In the genomic region with DNA sequence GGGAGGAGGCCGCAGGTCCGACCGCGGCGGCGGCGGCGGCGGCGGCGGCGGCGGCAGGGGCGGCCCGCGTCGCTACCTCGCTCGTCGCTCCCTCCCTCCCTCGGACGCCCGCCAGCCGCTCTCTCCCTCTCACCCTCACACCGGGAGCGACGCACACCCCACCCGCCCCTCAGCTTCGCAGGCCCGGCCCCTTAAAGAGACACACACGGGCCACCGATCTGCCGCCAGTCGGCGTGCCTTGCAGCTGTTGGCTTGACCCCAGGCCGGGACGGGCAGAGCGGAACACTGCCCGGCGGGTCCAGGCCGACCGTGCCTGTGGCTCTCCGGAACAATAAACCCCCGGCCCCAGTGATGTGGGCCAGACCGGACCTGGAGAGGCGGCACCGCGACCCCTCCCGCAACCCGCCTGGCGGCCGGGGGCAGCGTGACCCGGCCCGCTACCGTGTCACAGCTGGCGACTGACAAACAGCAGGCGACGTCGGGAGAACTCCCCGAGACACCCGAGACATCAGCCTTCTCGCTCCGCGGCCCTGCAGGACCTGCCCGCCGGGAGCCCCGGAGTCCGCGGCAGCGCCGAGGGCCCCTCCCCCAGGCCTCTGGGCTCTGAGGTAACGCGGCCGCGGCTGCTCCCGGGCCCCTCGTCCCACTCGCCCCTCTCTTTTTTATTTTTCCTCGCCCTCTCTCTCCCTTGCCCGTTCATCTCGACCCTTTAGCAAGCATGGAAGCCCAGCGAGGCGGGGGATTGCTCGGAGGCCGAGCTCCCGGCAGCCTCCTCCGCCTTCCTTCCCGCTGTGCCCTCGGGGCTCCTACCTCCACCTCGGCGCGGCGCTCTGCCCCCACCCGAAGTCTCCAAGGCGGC, we compare ENCODE assay signal across 8 cellular contexts. TPM values are rescaled to one million over a fixed set of nuclear protein-coding genes. Genes with fewer than 3 reads are reported as not detected.
DNase-seq lines count a peak whose midpoint lies in the region; ATAC-seq and TF ChIP-seq lines count a peak whose summit lies in the region.

A gene with protein sequence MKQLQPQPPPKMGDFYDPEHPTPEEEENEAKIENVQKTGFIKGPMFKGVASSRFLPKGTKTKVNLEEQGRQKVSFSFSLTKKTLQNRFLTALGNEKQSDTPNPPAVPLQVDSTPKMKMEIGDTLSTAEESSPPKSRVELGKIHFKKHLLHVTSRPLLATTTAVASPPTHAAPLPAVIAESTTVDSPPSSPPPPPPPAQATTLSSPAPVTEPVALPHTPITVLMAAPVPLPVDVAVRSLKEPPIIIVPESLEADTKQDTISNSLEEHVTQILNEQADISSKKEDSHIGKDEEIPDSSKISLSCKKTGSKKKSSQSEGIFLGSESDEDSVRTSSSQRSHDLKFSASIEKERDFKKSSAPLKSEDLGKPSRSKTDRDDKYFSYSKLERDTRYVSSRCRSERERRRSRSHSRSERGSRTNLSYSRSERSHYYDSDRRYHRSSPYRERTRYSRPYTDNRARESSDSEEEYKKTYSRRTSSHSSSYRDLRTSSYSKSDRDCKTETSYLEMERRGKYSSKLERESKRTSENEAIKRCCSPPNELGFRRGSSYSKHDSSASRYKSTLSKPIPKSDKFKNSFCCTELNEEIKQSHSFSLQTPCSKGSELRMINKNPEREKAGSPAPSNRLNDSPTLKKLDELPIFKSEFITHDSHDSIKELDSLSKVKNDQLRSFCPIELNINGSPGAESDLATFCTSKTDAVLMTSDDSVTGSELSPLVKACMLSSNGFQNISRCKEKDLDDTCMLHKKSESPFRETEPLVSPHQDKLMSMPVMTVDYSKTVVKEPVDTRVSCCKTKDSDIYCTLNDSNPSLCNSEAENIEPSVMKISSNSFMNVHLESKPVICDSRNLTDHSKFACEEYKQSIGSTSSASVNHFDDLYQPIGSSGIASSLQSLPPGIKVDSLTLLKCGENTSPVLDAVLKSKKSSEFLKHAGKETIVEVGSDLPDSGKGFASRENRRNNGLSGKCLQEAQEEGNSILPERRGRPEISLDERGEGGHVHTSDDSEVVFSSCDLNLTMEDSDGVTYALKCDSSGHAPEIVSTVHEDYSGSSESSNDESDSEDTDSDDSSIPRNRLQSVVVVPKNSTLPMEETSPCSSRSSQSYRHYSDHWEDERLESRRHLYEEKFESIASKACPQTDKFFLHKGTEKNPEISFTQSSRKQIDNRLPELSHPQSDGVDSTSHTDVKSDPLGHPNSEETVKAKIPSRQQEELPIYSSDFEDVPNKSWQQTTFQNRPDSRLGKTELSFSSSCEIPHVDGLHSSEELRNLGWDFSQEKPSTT (N-terminal part only) (minus strand): TSS at position 124 of the 859 bp plus-strand sequence. CDS start 189 bp downstream, outside the sequence.

- DNase-seq in DND-41 (peak; percentile 90), KBM-7 (peak; percentile 89), RPMI7951 (ENCODE audit: low read depth) (peak; percentile 94), fibroblast of gingiva (ENCODE audit: low read depth) (peak; percentile 95)
- peak; percentile 75 for DNase-seq in activated T-helper 1 cell treated with anti-CD3 and anti-CD28 coated beads, Interleukin-12 subunit alpha, Interleukin-12 subunit beta, Interleukin-2, Interleukin-4 antibody, amounts not matched to agents 30 ng/mL and 10 ng/mL and 1 ng/mL, durations not matched to agents 14 hours and 24 hours and 36 hours (ENCODE audit: low spot score)
- peak; percentile 67 to 86 (median 82) for DNase-seq in naive thymus-derived CD4-positive, alpha-beta T cell

- H3K4me2 ChIP-seq in DND-41 (ENCODE audit: insufficient read depth, low read length) = peak within 1 kb of the TSS; percentile 89

- H3K4me3 ChIP-seq in DND-41 (ENCODE audit: low read depth in 1 of 2, low read length in 2 of 2) = peak within 1 kb of the TSS; percentile 70 to 89
- H3K4me3 ChIP-seq in naive thymus-derived CD4-positive, alpha-beta T cell (ENCODE audit: low read length) = peak within 1 kb of the TSS; percentile 77

- peak within 1 kb of the TSS; percentile 92 for H3K27ac ChIP-seq in DND-41 (ENCODE audit: low read length)
- H3K27ac ChIP-seq in naive thymus-derived CD4-positive, alpha-beta T cell (ENCODE audit: low read depth, low read length) = peak within 1 kb of the TSS; percentile 96

- H3K79me2 ChIP-seq in DND-41 (ENCODE audit: insufficient read depth, low read length) = peaks cover 72% of the 10 kb centered on the region

- no peaks in the 10 kb centered on the region for H3K27me3 ChIP-seq in DND-41 (ENCODE audit: insufficient read depth, low read length, poor library complexity)
- no peaks in the 10 kb centered on the region for H3K27me3 ChIP-seq in naive thymus-derived CD4-positive, alpha-beta T cell (ENCODE audit: control insufficient read depth in 2 of 2, insufficient read depth in 2 of 2, low read length in 2 of 2)

- H3K27me3 Mint-ChIP-seq in activated T-helper 1 cell treated with anti-CD3 and anti-CD28 coated beads, Interleukin-12 subunit alpha, Interleukin-12 subunit beta, Interleukin-2, Interleukin-4 antibody, amounts not matched to agents 30 ng/mL and 10 ng/mL and 1 ng/mL, durations not matched to agents 14 hours and 24 hours and 36 hours (ENCODE audit: insufficient read depth) = peaks cover 2% of the 10 kb centered on the region
- no peaks in the 10 kb centered on the region for H3K27me3 Mint-ChIP-seq in naive thymus-derived CD4-positive, alpha-beta T cell
- H3K27me3 Mint-ChIP-seq in stimulated activated memory B cell treated with anti-CD40 and anti-IgM and Interleukin-4, amounts not matched to agents 10 μg/mL and 1 μg/mL and 100 μg/mL, for 72 hours = no peaks in the 10 kb centered on the region

- H3K36me3 ChIP-seq in DND-41 (ENCODE audit: insufficient read depth, low read length) = peaks cover 6% of the 10 kb centered on the region; the same call in 1 of the 2 replicates
- peaks cover 0 to 8% (median 0%) of the 10 kb centered on the region in 3 experiments for H3K36me3 ChIP-seq in naive thymus-derived CD4-positive, alpha-beta T cell (ENCODE audit: control insufficient read depth in 2 of 3, insufficient read depth in 3 of 3, low read length in 3 of 3)

- ATAC-seq in DND-41 (ENCODE audit: insufficient read depth, low read depth) = peak; percentile 91
- peak; percentile 67 for ATAC-seq in GM21619 (IDR thresholded peaks at IDR 0.05; ENCODE audit: unreplicated experiment)
- ATAC-seq in naive thymus-derived CD4-positive, alpha-beta T cell = peak; percentile 92
- ATAC-seq in stimulated activated memory B cell treated with anti-CD40 and anti-IgM and Interleukin-4, amounts not matched to agents 10 μg/mL and 1 μg/mL and 100 μg/mL, for 72 hours = peak; percentile 96

- H3K9me3 ChIP-seq in DND-41 (ENCODE audit: insufficient read depth, low read length, severe bottlenecking) = no peaks in the 10 kb centered on the region
- H3K9me3 ChIP-seq in naive thymus-derived CD4-positive, alpha-beta T cell (ENCODE audit: control insufficient read depth in 2 of 3, low read length in 3 of 3) = no peaks in the 10 kb centered on the region

- in situ Hi-C loops in KBM-7 (cut with MboI; ENCODE audit: low pct_unique_long_range_greater_than_20kb, low sequenced_read_pairs) = no loop called here

- H3K27ac Mint-ChIP-seq in activated T-helper 1 cell treated with anti-CD3 and anti-CD28 coated beads, Interleukin-12 subunit alpha, Interleukin-12 subunit beta, Interleukin-2, Interleukin-4 antibody, amounts not matched to agents 30 ng/mL and 10 ng/mL and 1 ng/mL, durations not matched to agents 14 hours and 24 hours and 36 hours = peak within 1 kb of the TSS; percentile 100
- H3K27ac Mint-ChIP-seq in naive thymus-derived CD4-positive, alpha-beta T cell = peak within 1 kb of the TSS; percentile 94 to 99 (median 99)
- peak within 1 kb of the TSS; percentile 87 for H3K27ac Mint-ChIP-seq in stimulated activated memory B cell treated with anti-CD40 and anti-IgM and Interleukin-4, amounts not matched to agents 10 μg/mL and 1 μg/mL and 100 μg/mL, for 72 hours

- TF ChIP-seq CTCF in DND-41 (IDR thresholded peaks at IDR 0.05; ENCODE audit: borderline replicate concordance, extremely low read depth, low read length, poor library complexity, severe bottlenecking) = peak; percentile 67

- peak within 1 kb of the TSS; percentile 89 for H3K9ac ChIP-seq in DND-41 (ENCODE audit: low read depth, low read length)

- no peaks in the 10 kb centered on the region for H3K9me3 Mint-ChIP-seq in activated T-helper 1 cell treated with anti-CD3 and anti-CD28 coated beads, Interleukin-12 subunit alpha, Interleukin-12 subunit beta, Interleukin-2, Interleukin-4 antibody, amounts not matched to agents 30 ng/mL and 10 ng/mL and 1 ng/mL, durations not matched to agents 14 hours and 24 hours and 36 hours
- H3K9me3 Mint-ChIP-seq in naive thymus-derived CD4-positive, alpha-beta T cell = peaks cover 0 to 4% (median 0%) of the 10 kb centered on the region in 11 donors
- H3K9me3 Mint-ChIP-seq in stimulated activated memory B cell treated with anti-CD40 and anti-IgM and Interleukin-4, amounts not matched to agents 10 μg/mL and 1 μg/mL and 100 μg/mL, for 72 hours = no peaks in the 10 kb centered on the region

- peaks cover 26% of the 10 kb centered on the region for H3K36me3 Mint-ChIP-seq in activated T-helper 1 cell treated with anti-CD3 and anti-CD28 coated beads, Interleukin-12 subunit alpha, Interleukin-12 subunit beta, Interleukin-2, Interleukin-4 antibody, amounts not matched to agents 30 ng/mL and 10 ng/mL and 1 ng/mL, durations not matched to agents 14 hours and 24 hours and 36 hours (ENCODE audit: low read depth)
- peaks cover 0 to 12% (median 4%) of the 10 kb centered on the region in 5 donors for H3K36me3 Mint-ChIP-seq in naive thymus-derived CD4-positive, alpha-beta T cell
- H3K36me3 Mint-ChIP-seq in stimulated activated memory B cell treated with anti-CD40 and anti-IgM and Interleukin-4, amounts not matched to agents 10 μg/mL and 1 μg/mL and 100 μg/mL, for 72 hours = peaks cover 8% of the 10 kb centered on the region

- POLR2A ChIA-PET in naive thymus-derived CD4-positive, alpha-beta T cell (lab: Charles Lee) = interaction anchor here (0.6 to 1.8 kb wide), 8 partner anchors 12 to 468 kb away, joined by 3 to 11 read pairs (median 5); a partner anchor contains a TSS

- H3K4me3 Mint-ChIP-seq in activated T-helper 1 cell treated with anti-CD3 and anti-CD28 coated beads, Interleukin-12 subunit alpha, Interleukin-12 subunit beta, Interleukin-2, Interleukin-4 antibody, amounts not matched to agents 30 ng/mL and 10 ng/mL and 1 ng/mL, durations not matched to agents 14 hours and 24 hours and 36 hours = peak within 1 kb of the TSS; percentile 99
- peak within 1 kb of the TSS; percentile 90 to 99 (median 98) for H3K4me3 Mint-ChIP-seq in naive thymus-derived CD4-positive, alpha-beta T cell
- H3K4me3 Mint-ChIP-seq in stimulated activated memory B cell treated with anti-CD40 and anti-IgM and Interleukin-4, amounts not matched to agents 10 μg/mL and 1 μg/mL and 100 μg/mL, for 72 hours = peak within 1 kb of the TSS; percentile 87

- H3K4me1 Mint-ChIP-seq in activated T-helper 1 cell treated with anti-CD3 and anti-CD28 coated beads, Interleukin-12 subunit alpha, Interleukin-12 subunit beta, Interleukin-2, Interleukin-4 antibody, amounts not matched to agents 30 ng/mL and 10 ng/mL and 1 ng/mL, durations not matched to agents 14 hours and 24 hours and 36 hours (ENCODE audit: low read depth) = peaks cover 53% of the 10 kb centered on the region
- H3K4me1 Mint-ChIP-seq in naive thymus-derived CD4-positive, alpha-beta T cell = peaks cover 34 to 68% (median 56%) of the 10 kb centered on the region in 7 donors
- peaks cover 50% of the 10 kb centered on the region for H3K4me1 Mint-ChIP-seq in stimulated activated memory B cell treated with anti-CD40 and anti-IgM and Interleukin-4, amounts not matched to agents 10 μg/mL and 1 μg/mL and 100 μg/mL, for 72 hours

- H3K4me1 ChIP-seq in DND-41 (ENCODE audit: insufficient read depth, low read length) = peaks cover 43% of the 10 kb centered on the region
- H3K4me1 ChIP-seq in naive thymus-derived CD4-positive, alpha-beta T cell (ENCODE audit: control insufficient read depth in 2 of 2, insufficient read depth in 2 of 2, low read length in 2 of 2) = peaks cover 30 to 36% of the 10 kb centered on the region in 2 donors

- CTCF ChIA-PET in naive thymus-derived CD4-positive, alpha-beta T cell (lab: Charles Lee) = interaction anchor here (0.6 to 1.7 kb wide), 7 partner anchors 8 to 220 kb away, joined by 3 to 5 read pairs (median 4); no protein-coding TSS in a partner anchor

- intact Hi-C loops in activated T-helper 1 cell treated with anti-CD3 and anti-CD28 coated beads, Interleukin-12 subunit alpha, Interleukin-12 subunit beta, Interleukin-2, Interleukin-4 antibody, amounts not matched to agents 30 ng/mL and 10 ng/mL and 1 ng/mL, durations not matched to agents 14 hours and 24 hours and 36 hours (cut with micrococcal nuclease) = loop anchor here (1.0 to 10.0 kb wide), 10 partner anchors 23 to 621 kb away; a partner anchor contains a TSS
- intact Hi-C loops in naive thymus-derived CD4-positive, alpha-beta T cell (cut with micrococcal nuclease) = loop anchor here (1.0 to 10.0 kb wide), 14 partner anchors 12 to 1469 kb away; a partner anchor contains a TSS

- peak within 1 kb of the TSS; percentile 90 for H2AFZ ChIP-seq in DND-41 (ENCODE audit: low read depth, low read length)

- peaks cover 38% of the 10 kb centered on the region for H4K20me1 ChIP-seq in DND-41 (ENCODE audit: insufficient read depth, low read length)

RNA-seq across cellular contexts. Expression of the gene that starts here (rescaled TPM):
- total RNA-seq in RPMI7951 (2014; rRNA removed; shearing (Covaris generic)) = 17.5 and 21.1 TPM in 2 replicates
- 41.2 and 45.7 TPM in 2 replicates for total RNA-seq in activated T-helper 1 cell treated with anti-CD3 and anti-CD28 coated beads, Interleukin-12 subunit alpha, Interleukin-12 subunit beta, Interleukin-2, Interleukin-4 antibody, amounts not matched to agents 30 ng/mL and 10 ng/mL and 1 ng/mL, durations not matched to agents 14 hours and 24 hours and 36 hours
- 10 to 100 TPM; 49.2 to 77.3 (median 71.1) TPM for total RNA-seq in naive thymus-derived CD4-positive, alpha-beta T cell
- polyA plus RNA-seq in naive thymus-derived CD4-positive, alpha-beta T cell = 10 to 100 TPM; 11.0 to 25.9 TPM

Comparison
In these comparisons a context has a peak if more than half of its experiments do, and no peak if none do; other contexts are left out.
1. Peak in every context shown above with its lines: DNase-seq, ATAC-seq, H3K4me3 ChIP-seq and H3K27ac ChIP-seq.